Comparison of ENCODE assay signal across 8 cellular contexts in the genomic region with DNA sequence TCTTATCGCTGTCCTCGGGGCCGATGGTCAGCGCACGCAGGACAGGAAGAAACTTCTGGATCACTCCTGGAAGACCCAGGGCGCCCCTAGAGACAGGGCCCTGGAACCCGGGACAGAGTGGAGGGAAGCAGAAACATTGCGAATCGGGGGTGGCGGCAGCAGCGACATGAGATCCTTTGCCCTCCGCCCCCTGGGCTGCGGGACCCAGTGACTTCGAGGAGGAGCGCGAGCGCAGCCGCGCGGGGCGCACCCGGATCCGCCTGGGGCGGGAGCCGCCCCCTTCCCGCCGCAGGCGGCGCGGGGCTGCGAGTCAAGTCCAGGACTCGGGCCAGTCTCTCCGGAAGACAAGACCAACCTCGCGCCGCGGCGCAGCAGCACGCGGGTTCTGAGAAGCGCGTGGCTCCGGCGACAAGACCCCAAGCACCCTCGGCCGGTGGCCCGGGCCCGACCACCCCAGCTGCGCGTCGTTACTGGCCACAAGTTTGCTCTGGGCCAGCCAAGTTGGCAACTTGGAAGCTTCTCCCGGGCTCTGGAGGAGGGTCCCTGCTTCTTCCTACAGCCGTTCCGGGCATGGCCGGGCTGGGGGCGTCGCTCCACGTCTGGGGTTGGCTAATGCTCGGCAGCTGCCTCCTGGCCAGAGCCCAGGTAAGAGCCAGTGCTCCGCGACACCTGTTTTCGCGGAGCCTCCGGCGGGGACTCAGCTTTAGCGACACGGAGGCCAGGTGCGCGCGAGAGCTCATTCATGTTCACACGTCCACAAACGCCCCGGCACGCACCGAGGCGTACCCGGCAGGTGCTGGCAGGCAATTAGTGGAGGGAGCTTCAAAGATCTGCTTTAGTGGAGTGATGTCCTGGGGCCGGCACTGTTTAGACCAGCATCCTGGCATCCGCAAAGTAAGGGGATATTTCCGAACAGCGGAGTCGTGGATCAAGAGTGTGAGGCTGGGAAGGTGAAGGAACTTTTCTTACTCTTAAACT. TPM values are rescaled to one million over a fixed set of nuclear protein-coding genes. Genes with fewer than 3 reads are reported as not detected.
DNase-seq lines count a peak whose midpoint lies in the region; TF ChIP-seq lines count a peak whose summit lies in the region.

A gene with protein sequence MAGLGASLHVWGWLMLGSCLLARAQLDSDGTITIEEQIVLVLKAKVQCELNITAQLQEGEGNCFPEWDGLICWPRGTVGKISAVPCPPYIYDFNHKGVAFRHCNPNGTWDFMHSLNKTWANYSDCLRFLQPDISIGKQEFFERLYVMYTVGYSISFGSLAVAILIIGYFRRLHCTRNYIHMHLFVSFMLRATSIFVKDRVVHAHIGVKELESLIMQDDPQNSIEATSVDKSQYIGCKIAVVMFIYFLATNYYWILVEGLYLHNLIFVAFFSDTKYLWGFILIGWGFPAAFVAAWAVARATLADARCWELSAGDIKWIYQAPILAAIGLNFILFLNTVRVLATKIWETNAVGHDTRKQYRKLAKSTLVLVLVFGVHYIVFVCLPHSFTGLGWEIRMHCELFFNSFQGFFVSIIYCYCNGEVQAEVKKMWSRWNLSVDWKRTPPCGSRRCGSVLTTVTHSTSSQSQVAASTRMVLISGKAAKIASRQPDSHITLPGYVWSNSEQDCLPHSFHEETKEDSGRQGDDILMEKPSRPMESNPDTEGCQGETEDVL (plus strand): TSS at position 319 of the 978 bp plus-strand sequence. CDS start 252 bp downstream, at position 571.

- no peaks in the 10 kb centered on the region for H3K79me2 ChIP-seq in osteoblast (ENCODE audit: insufficient read depth, low read length)

- POLR2A ChIA-PET in CD8-positive, alpha-beta memory T cell (lab: Charles Lee) = no interaction called here

- no peaks in the 10 kb centered on the region for H4K20me1 ChIP-seq in osteoblast (ENCODE audit: insufficient read depth, low read length)

- H3K9me3 ChIP-seq in osteoblast (ENCODE audit: low read depth, low read length) = no peaks in the 10 kb centered on the region
- no peaks in the 10 kb centered on the region for H3K9me3 ChIP-seq in CD8-positive, alpha-beta memory T cell (ENCODE audit: low read length)

- peak within 1 kb of the TSS; percentile 11 for H2AFZ ChIP-seq in osteoblast (ENCODE audit: low read length)

- H3K4me3 ChIP-seq in epithelial cell of esophagus (ENCODE audit: low read length) (peak within 1 kb of the TSS; percentile 15), osteoblast (ENCODE audit: insufficient read depth, low read length) (peak within 1 kb of the TSS; percentile 14)
- H3K4me3 ChIP-seq in CD8-positive, alpha-beta memory T cell (ENCODE audit: low read length) = no peak within 1 kb of the TSS

- peak; percentile 32 for DNase-seq in DMS79 treated with DMSO at 0.1 percent for 48 hours (lab: John Stamatoyannopoulos, UW)
- peak; percentile 88 for DNase-seq in NCI-H345 (lab: John Stamatoyannopoulos, UW)
- peak; percentile 11 for DNase-seq in epithelial cell of esophagus (ENCODE audit: low read depth)
- DNase-seq in osteoblast (ENCODE audit: insufficient read length, low spot score, missing footprints) = peak; percentile 53
- no peak for DNase-seq in OCI-M2 (lab: John Stamatoyannopoulos, UW; ENCODE audit: unreplicated experiment)
- DNase-seq in NOMO-1 treated with dmso at 0.1 percent for 144 hours (lab: John Stamatoyannopoulos, UW; ENCODE audit: unreplicated experiment) = no peak
- DNase-seq in CD8-positive, alpha-beta memory T cell = no peak
- DNase-seq in NK-92 (lab: John Stamatoyannopoulos, UW; ENCODE audit: unreplicated experiment) = no peak

- no peaks in the 10 kb centered on the region for H3K4me1 ChIP-seq in osteoblast (ENCODE audit: insufficient read depth, low read length)
- H3K4me1 ChIP-seq in CD8-positive, alpha-beta memory T cell (ENCODE audit: insufficient read depth, low read length) = no peaks in the 10 kb centered on the region

- no peaks in the 10 kb centered on the region for H3K36me3 Mint-ChIP-seq in CD8-positive, alpha-beta memory T cell

- H3K36me3 ChIP-seq in osteoblast (ENCODE audit: insufficient read depth, low read length) = no peaks in the 10 kb centered on the region
- no peaks in the 10 kb centered on the region for H3K36me3 ChIP-seq in CD8-positive, alpha-beta memory T cell (ENCODE audit: insufficient read depth, low read length)

- no peak for TF ChIP-seq CTCF in epithelial cell of esophagus (IDR thresholded peaks at IDR 0.05; ENCODE audit: insufficient read depth, low read depth, low read length, missing control alignments)
- TF ChIP-seq CTCF in osteoblast (IDR thresholded peaks at IDR 0.05; ENCODE audit: extremely low read depth, low read depth, low read length) = no peak

- no peak within 1 kb of the TSS for H3K27ac Mint-ChIP-seq in CD8-positive, alpha-beta memory T cell

- CTCF ChIA-PET in CD8-positive, alpha-beta memory T cell (lab: Charles Lee) = no interaction called here

- H3K27me3 ChIP-seq in osteoblast (ENCODE audit: insufficient read depth, low read length) = peaks cover 34% of the 10 kb centered on the region
- H3K27me3 ChIP-seq in CD8-positive, alpha-beta memory T cell (ENCODE audit: insufficient read depth, low read length, poor library complexity, severe bottlenecking) = peaks cover 11% of the 10 kb centered on the region

- H3K4me1 Mint-ChIP-seq in CD8-positive, alpha-beta memory T cell = peaks cover 0 to 12% (median 10%) of the 10 kb centered on the region in 3 donors

- H3K27me3 Mint-ChIP-seq in CD8-positive, alpha-beta memory T cell = peaks cover 22 to 74% of the 10 kb centered on the region in 2 donors

- H3K4me3 Mint-ChIP-seq in CD8-positive, alpha-beta memory T cell = peak within 1 kb of the TSS in 3 of 7 donors; percentile 14 to 77 (median 40)

- H3K4me2 ChIP-seq in osteoblast (ENCODE audit: insufficient read depth, low read length) = peak within 1 kb of the TSS; percentile 31

- H3K27ac ChIP-seq in osteoblast (ENCODE audit: low read depth, low read length) = no peak within 1 kb of the TSS
- no peak within 1 kb of the TSS for H3K27ac ChIP-seq in CD8-positive, alpha-beta memory T cell (ENCODE audit: low read depth, low read length)

- no peaks in the 10 kb centered on the region for H3K9me3 Mint-ChIP-seq in CD8-positive, alpha-beta memory T cell

RNA-seq across cellular contexts. Expression of the gene that starts here (rescaled TPM):
- total RNA-seq in osteoblast = under 0.01 TPM in 2 replicates
- total RNA-seq in CD8-positive, alpha-beta memory T cell = not detected
- not detected for polyA plus RNA-seq in CD8-positive, alpha-beta memory T cell

Comparison
In these comparisons a context has a peak if more than half of its experiments do, and no peak if none do; other contexts are left out.
1. Peak in DNase-seq, H3K4me3 ChIP-seq and H3K4me2 ChIP-seq in osteoblast; RNA of the gene not detected or under 1 TPM.
2. DNase-seq: peak in DMS79 treated with DMSO at 0.1 percent for 48 hours (single experiment), NCI-H345 (single experiment) and epithelial cell of esophagus (single experiment); none in OCI-M2 (single experiment), NOMO-1 treated with dmso at 0.1 percent for 144 hours (single experiment), CD8-positive, alpha-beta memory T cell (0 of 5) and NK-92 (single experiment).